In the genomic region with DNA sequence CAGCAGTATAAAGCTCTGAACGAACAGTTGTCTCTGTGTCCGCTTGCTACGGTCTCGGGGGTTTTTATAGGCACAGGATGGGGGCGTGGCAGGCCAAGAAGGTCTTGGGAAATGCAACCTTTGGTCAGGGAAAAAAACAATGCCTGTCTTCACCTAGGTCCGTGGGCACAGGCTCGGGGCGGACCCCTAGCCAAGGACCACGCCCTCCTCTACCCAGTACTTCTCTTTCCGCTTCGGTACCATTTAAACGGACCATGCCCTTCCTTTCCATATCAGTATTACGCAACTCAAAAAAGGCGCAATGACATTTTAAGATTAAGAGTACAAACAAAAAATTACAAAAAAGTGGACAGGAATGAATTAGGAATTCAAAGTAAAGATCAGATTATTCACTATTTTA, we compare ENCODE assay signal across 26 cellular contexts. TPM values are rescaled to one million over a fixed set of nuclear protein-coding genes. Genes with fewer than 3 reads are reported as not detected.
DNase-seq lines count a peak whose midpoint lies in the region; ATAC-seq, FAIRE-seq and TF ChIP-seq lines count a peak whose summit lies in the region.
"Had no signal": no experiment of that assay in that cellular context is flagged by ENCODE, and none has a peak within 500 bp of the region (broad histone marks: within the 10 kb centered on the region; RNA-seq: fewer than 3 reads in every experiment).

No MANE protein-coding gene starts in this region.

- H3K4me3 Mint-ChIP-seq in GM23338, result no peak overlapping the region
- H3K4me3 Mint-ChIP-seq: CD4-positive, alpha-beta memory T cell; H9; HFFc6 had no signal

- H3K23me2 ChIP-seq in H1 (ENCODE audit: low read depth, low read length), result no peaks in the 10 kb centered on the region

- H2BK5ac ChIP-seq in H1 (ENCODE audit: low read depth, low read length), result no peak overlapping the region

- TF ChIP-seq RAD21 in H1 (IDR thresholded peaks at IDR 0.05 in 1 of 2, conservative IDR thresholded peaks at IDR 0.05 in 1 of 2; ENCODE audit: low read depth in 2 of 2, low read length in 2 of 2), result no peak

- no peak overlapping the region for H2BK20ac ChIP-seq in H1 (ENCODE audit: low read length)

- no peak overlapping the region for H4K8ac ChIP-seq in H1 (ENCODE audit: extremely low read depth, insufficient read depth, low read length)

- H3K4me1 Mint-ChIP-seq in GM23338, result no peaks in the 10 kb centered on the region
- H3K4me1 Mint-ChIP-seq: CD4-positive, alpha-beta memory T cell; H9 had no signal

- H4K5ac ChIP-seq in H1 (ENCODE audit: insufficient read length, low read depth, low read length), result no peak overlapping the region

- H2BK120ac ChIP-seq in H1 (replicated peaks; ENCODE audit: low read depth, low read length), result no peak overlapping the region

- TF ChIP-seq CTCF in GM23338 (conservative IDR thresholded peaks at IDR 0.05; ENCODE audit: low read depth in 2 of 2), result no peak
- no peak for TF ChIP-seq CTCF in HEK293 (tag by site-specific recombination; IDR thresholded peaks at IDR 0.05)
- TF ChIP-seq CTCF in PC-9 (conservative IDR thresholded peaks at IDR 0.05), result no peak
- no peak for TF ChIP-seq CTCF in H1 (IDR thresholded peaks at IDR 0.05; ENCODE audit: control extremely low read depth in 1 of 3, insufficient read depth in 1 of 3, low read depth in 1 of 3, low read length in 3 of 3)
- no peak for TF ChIP-seq CTCF in foreskin fibroblast (IDR thresholded peaks at IDR 0.05; ENCODE audit: low read depth, low read length)

- no peak overlapping the region for H3K23ac ChIP-seq in H1 (ENCODE audit: insufficient read length)

- no peak overlapping the region for H2BK15ac ChIP-seq in H1 (ENCODE audit: low read length)

- intact Hi-C loops in PC-9 (cut with micrococcal nuclease; ENCODE audit: unreplicated experiment), result no loop called here

- H3K36me3 ChIP-seq in GM23338 (ENCODE audit: insufficient read depth), result no peaks in the 10 kb centered on the region
- no peaks in the 10 kb centered on the region for H3K36me3 ChIP-seq in HEK293 (ENCODE audit: control insufficient read depth in 2 of 2, insufficient read depth in 1 of 2, low read length in 2 of 2)
- no peaks in the 10 kb centered on the region for H3K36me3 ChIP-seq in PC-9 (ENCODE audit: low read depth)
- H3K36me3 ChIP-seq in H1 (ENCODE audit: control insufficient read depth in 2 of 4, insufficient read depth in 4 of 4, low read length in 3 of 4), result no peaks in the 10 kb centered on the region

- POLR2A ChIA-PET in HEK293 (lab: Yijun Ruan, JAX) (no interaction called here), PC-9 (lab: Charles Lee; ENCODE audit: unreplicated experiment) (no interaction called here), H1 (lab: Charles Lee; ENCODE audit: partially characterized antibody) (no interaction called here)

- DNase-seq in GM23338 (ENCODE audit: low spot score), result no peak
- DNase-seq in PC-9, result no peak
- DNase-seq in H1 (ENCODE audit: low read depth in 1 of 2, low spot score in 2 of 2), result no peak
- DNase-seq in MV-4-11 (lab: John Stamatoyannopoulos, UW), result no peak
- no peak for DNase-seq in cortex of kidney (lab: John Stamatoyannopoulos, UW)
- DNase-seq in foreskin fibroblast, result no peak
- DNase-seq: C1 segment of cervical spinal cord; Calu3; CD4-positive, alpha-beta memory T cell; COR-L47; DMS53; DMS79 treated with DMSO at 0.1 percent for 48 hours; GF-D8; H9; HFFc6 had no signal

- no peaks in the 10 kb centered on the region for H3K9me3 Mint-ChIP-seq in GM23338
- H3K9me3 Mint-ChIP-seq: CD4-positive, alpha-beta memory T cell; H9 had no signal

- H3K9me3 ChIP-seq in HEK293 (ENCODE audit: control insufficient read depth, insufficient read depth, low read depth, low read length), result no peaks in the 10 kb centered on the region
- H3K9me3 ChIP-seq in PC-9 (ENCODE audit: insufficient read depth, low read depth), result no peaks in the 10 kb centered on the region
- no peaks in the 10 kb centered on the region for H3K9me3 ChIP-seq in H1 (ENCODE audit: insufficient read depth in 2 of 2, low read depth in 1 of 2, low read length in 1 of 2)

- H3K36me3 Mint-ChIP-seq in GM23338 (ENCODE audit: low read depth), result no peaks in the 10 kb centered on the region
- H3K36me3 Mint-ChIP-seq: CD4-positive, alpha-beta memory T cell had no signal

- no peaks in the 10 kb centered on the region for H3K79me1 ChIP-seq in H1 (ENCODE audit: low read depth, low read length)

- H3K27me3 ChIP-seq in GM23338 (ENCODE audit: insufficient read depth), result no peaks in the 10 kb centered on the region
- no peaks in the 10 kb centered on the region for H3K27me3 ChIP-seq in PC-9 (ENCODE audit: insufficient read depth, low read depth)
- peaks cover 0 to 1% (median 0%) of the 10 kb centered on the region in 4 experiments; a peak in 1 of 7 replicates for H3K27me3 ChIP-seq in H1 (replicated peaks in 1 of 4; ENCODE audit: control insufficient read depth in 3 of 4, extremely low read depth in 1 of 4, insufficient read depth in 3 of 4, low read length in 3 of 4)

- no peak overlapping the region for H3K27ac Mint-ChIP-seq in GM23338
- H3K27ac Mint-ChIP-seq: CD4-positive, alpha-beta memory T cell; H9; HFFc6 had no signal

- H3K27ac ChIP-seq in GM23338 (ENCODE audit: low read depth), result no peak overlapping the region
- no peak overlapping the region for H3K27ac ChIP-seq in HEK293 (ENCODE audit: extremely low read depth, low read depth, low read length)
- no peak overlapping the region for H3K27ac ChIP-seq in PC-9
- no peak overlapping the region for H3K27ac ChIP-seq in H1 (ENCODE audit: low read depth, low read length)

- H3K4ac ChIP-seq in H1 (replicated peaks; ENCODE audit: insufficient read length, low read depth, low read length), result no peak overlapping the region

- H3K14ac ChIP-seq in H1 (ENCODE audit: insufficient read length), result no peak overlapping the region

- H2AFZ ChIP-seq in GM23338 (peak overlapping the region; percentile 14), PC-9 (0 out of 2 replicates have a peak overlapping the region, but pooled peaks have one; percentile 16), H1 (ENCODE audit: low read length) (peak overlapping the region; percentile 93; the same call in 1 of the 2 replicates)

- H3K4me1 ChIP-seq in GM23338 (ENCODE audit: insufficient read depth) (no peaks in the 10 kb centered on the region), HEK293 (ENCODE audit: control insufficient read depth, insufficient read depth, low read length) (no peaks in the 10 kb centered on the region), PC-9 (replicated peaks; ENCODE audit: insufficient read depth) (no peaks in the 10 kb centered on the region), H1 (replicated peaks in 1 of 4; ENCODE audit: control insufficient read depth in 3 of 4, insufficient read depth in 4 of 4, low read length in 3 of 4) (no peaks in the 10 kb centered on the region)

- CTCF ChIA-PET in HEK293 (lab: Yijun Ruan, JAX), result interaction anchor here (1.8 to 4.2 kb wide), 2 partner anchors 8 to 10 kb away, joined by 12 to 24 read pairs; no protein-coding TSS in a partner anchor
- CTCF ChIA-PET in PC-9 (lab: Charles Lee), result no interaction called here
- CTCF ChIA-PET in H1 (lab: Charles Lee; ENCODE audit: partially characterized antibody), result interaction anchor here (1.0 to 2.7 kb wide), 8 partner anchors 9 to 487 kb away, joined by 3 to 27 read pairs (median 3); no protein-coding TSS in a partner anchor

- no peak overlapping the region for H2AK5ac ChIP-seq in H1 (ENCODE audit: low read depth, low read length)

- no peaks in the 10 kb centered on the region for H4K20me1 ChIP-seq in GM23338 (replicated peaks; ENCODE audit: insufficient read depth)
- H4K20me1 ChIP-seq in PC-9 (ENCODE audit: insufficient read depth), result no peaks in the 10 kb centered on the region
- no peaks in the 10 kb centered on the region for H4K20me1 ChIP-seq in H1 (replicated peaks in 1 of 2; ENCODE audit: control insufficient read depth in 1 of 2, insufficient read depth in 2 of 2, low read length in 2 of 2)

- WGBS in H1 (ENCODE audit: extremely low coverage in 1 of 2, insufficient coverage in 1 of 2, insufficient read length in 1 of 2, insufficient replicate concordance in 2 of 2, low coverage in 1 of 2, low lambda C conversion rate in 2 of 2, missing lambda C conversion rate in 1 of 2), 2 experiments, result 81% methylated on average over 14 of the region's 14 CpGs; no CpG with 5 or more reads in 1 of the 2 experiments

- H3K9ac ChIP-seq in H1 (replicated peaks in 1 of 4; ENCODE audit: extremely low read depth in 1 of 4, low read depth in 3 of 4, low read length in 3 of 4), result no peak overlapping the region

- H3K4me3 ChIP-seq in GM23338, result no peak overlapping the region
- H3K4me3 ChIP-seq in HEK293 (ENCODE audit: low read depth, low read length), result no peak overlapping the region
- no peak overlapping the region for H3K4me3 ChIP-seq in PC-9
- no peak overlapping the region for H3K4me3 ChIP-seq in H1 (ENCODE audit: extremely low read depth in 1 of 4, insufficient read depth in 2 of 4, low read depth in 3 of 4, low read length in 4 of 4)
- H3K4me3 ChIP-seq in foreskin fibroblast (ENCODE audit: low read depth in 1 of 2, low read length in 2 of 2), result no peak overlapping the region

- H3K56ac ChIP-seq in H1 (replicated peaks; ENCODE audit: insufficient read length, low read depth, low read length), result no peak overlapping the region

- no peak for TF ChIP-seq EP300 in H1 (IDR thresholded peaks at IDR 0.05; ENCODE audit: borderline replicate concordance in 1 of 2, low read depth in 2 of 2, low read length in 2 of 2)

- H3K9me2 ChIP-seq in GM23338 (ENCODE audit: insufficient read depth) (no peaks in the 10 kb centered on the region), PC-9 (ENCODE audit: insufficient read depth) (no peaks in the 10 kb centered on the region)

- no peak for TF ChIP-seq POLR2A in H1 (IDR thresholded peaks at IDR 0.05; ENCODE audit: control extremely low read depth in 1 of 2, low read depth in 2 of 2, low read length in 2 of 2)

- H3K79me2 ChIP-seq in GM23338 (replicated peaks; ENCODE audit: insufficient read depth) (no peaks in the 10 kb centered on the region), PC-9 (ENCODE audit: low read depth) (no peaks in the 10 kb centered on the region), H1 (ENCODE audit: control insufficient read depth in 1 of 2, insufficient read depth in 2 of 2, low read length in 2 of 2) (no peaks in the 10 kb centered on the region)

- no peak overlapping the region for H3K18ac ChIP-seq in H1 (ENCODE audit: extremely low read depth, low read length)

- no peak overlapping the region for H4K91ac ChIP-seq in H1 (replicated peaks; ENCODE audit: insufficient read length, low read length)

- H2BK12ac ChIP-seq in H1 (ENCODE audit: low read depth, low read length), result no peak overlapping the region

- H3K27me3 Mint-ChIP-seq in GM23338 (ENCODE audit: insufficient read depth, low read depth, poor library complexity), result no peaks in the 10 kb centered on the region

- no TSS peak for BruUV-seq in PC-9 (replicated peaks; lab: Mats Ljungman, UMichigan)

- H3K4me2 ChIP-seq in GM23338 (no peak overlapping the region), PC-9 (no peak overlapping the region), H1 (ENCODE audit: insufficient read depth in 1 of 2, low read depth in 2 of 2, low read length in 2 of 2) (no peak overlapping the region)

- FAIRE-seq in H1 (lab: Jason Lieb, UNC), result no peak
- FAIRE-seq: GM12891, GM18507 had no signal

- no peak for ATAC-seq in GM23338
- no peak for ATAC-seq in HG03097 (IDR thresholded peaks at IDR 0.05; ENCODE audit: low FRiP score, unreplicated experiment)
- ATAC-seq: HCT116 had no signal

- H3F3A ChIP-seq in GM23338 (replicated peaks; ENCODE audit: low read depth) (no peaks in the 10 kb centered on the region), PC-9 (ENCODE audit: insufficient read depth, low read depth) (no peaks in the 10 kb centered on the region)

RNA-seq across cellular contexts. Expression of a gene that starts 44.3 kb away (rescaled TPM):
- not detected in 2 replicates for total RNA-seq in GM23338 (2014; rRNA removed; shearing (Covaris generic))
- polyA plus RNA-seq in GM23338 (2016; fragmentation: Nextera tagmentation; extraction: Ambion mirVana) (not detected in 2 replicates), H1 (2011; rRNA removed) (not detected in 2 replicates)
- 0.13 TPM in 1 of 2 replicates, not detected in the other for total RNA-seq in PC-9 (2021)
- not detected in 2 replicates for total RNA-seq in H1 (2021; fragmentation: NEBNext Ultra II Directional; extraction: Animal tissue kit (Norgen Biotek cat#: 25700))
- polyA plus RNA-seq in H1 (2011; cell fraction: cytosol; rRNA removed), result not detected
- polyA plus RNA-seq in H1 (2011; cell fraction: nucleus; rRNA removed), result not detected
- polyA plus RNA-seq in H1 (2012, experiment 1 of 2), result not detected in 4 replicates
- not detected for polyA plus RNA-seq in H1 (2012, experiment 2 of 2)
- not detected for polyA plus RNA-seq in H1 (2013, experiment 1 of 2)
- not detected for polyA plus RNA-seq in H1 (2013, experiment 2 of 2)
- polyA minus RNA-seq in H1 (2011; rRNA and poly(A)+ RNA removed), result not detected in 2 replicates
- not detected for polyA minus RNA-seq in H1 (2011; cell fraction: cytosol; rRNA and poly(A)+ RNA removed)
- not detected for polyA minus RNA-seq in H1 (2011; cell fraction: nucleus; rRNA and poly(A)+ RNA removed)
- total RNA-seq: A172; A673; CD4-positive, alpha-beta memory T cell; Daoy; G401; H4; H9; HFFc6 had no signal
- polyA plus RNA-seq: BJ; CD4-positive, alpha-beta memory T cell had no signal

RNA-seq across cellular contexts. Expression of a gene that starts 58.3 kb away (rescaled TPM):
- total RNA-seq in GM23338 (2014; rRNA removed; shearing (Covaris generic)), result not detected in 2 replicates
- not detected in 2 replicates for polyA plus RNA-seq in GM23338 (2016; fragmentation: Nextera tagmentation; extraction: Ambion mirVana)
- total RNA-seq in PC-9 (2021), result not detected in 2 replicates
- not detected in 2 replicates for total RNA-seq in H1 (2021; fragmentation: NEBNext Ultra II Directional; extraction: Animal tissue kit (Norgen Biotek cat#: 25700))
- not detected in 2 replicates for polyA plus RNA-seq in H1 (2011; rRNA removed)
- polyA plus RNA-seq in H1 (2011; cell fraction: cytosol; rRNA removed), result not detected
- polyA plus RNA-seq in H1 (2011; cell fraction: nucleus; rRNA removed), result not detected
- not detected in 4 replicates for polyA plus RNA-seq in H1 (2012, experiment 1 of 2)
- polyA plus RNA-seq in H1 (2012, experiment 2 of 2), result not detected
- polyA plus RNA-seq in H1 (2013, experiment 1 of 2), result not detected
- polyA plus RNA-seq in H1 (2013, experiment 2 of 2), result not detected
- polyA minus RNA-seq in H1 (2011; rRNA and poly(A)+ RNA removed), result not detected in 2 replicates
- polyA minus RNA-seq in H1 (2011; cell fraction: cytosol; rRNA and poly(A)+ RNA removed), result not detected
- polyA minus RNA-seq in H1 (2011; cell fraction: nucleus; rRNA and poly(A)+ RNA removed), result not detected
- total RNA-seq: A172; A673; CD4-positive, alpha-beta memory T cell; Daoy; G401; H4; H9; HFFc6 had no signal
- polyA plus RNA-seq: BJ; CD4-positive, alpha-beta memory T cell had no signal

Comparison
In these comparisons a context has a peak if more than half of its experiments do, and no peak if none do; other contexts are left out.
1. H2AFZ ChIP-seq: peak in every context shown above with its lines; median percentile 93 in H1; 16 in PC-9; 14 in GM23338.